ENCODE assay signal across 11 cellular contexts in the genomic region with DNA sequence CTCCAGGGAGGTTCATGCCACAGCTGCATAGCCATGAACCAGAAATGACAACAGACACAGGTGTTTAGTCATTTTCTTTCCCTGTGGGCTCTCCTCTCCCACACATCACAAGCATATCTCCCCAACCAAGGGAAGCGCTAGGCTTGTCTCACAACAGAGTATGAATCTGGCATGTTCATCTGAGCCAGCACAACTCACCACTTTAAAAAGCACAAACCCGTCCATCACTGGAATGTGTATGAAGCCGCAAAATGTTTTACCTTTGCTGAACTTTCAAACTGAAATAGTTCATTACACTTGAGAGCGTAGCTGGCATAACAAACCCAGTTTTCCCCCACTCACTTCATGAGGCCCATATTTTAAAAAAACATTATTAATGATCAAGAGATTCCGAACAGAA. TPM values are rescaled to one million over a fixed set of nuclear protein-coding genes. Genes with fewer than 3 reads are reported as not detected.
A peak's percentile ranks its signal among the peaks of the same experiment; 100 is the strongest.
DNase-seq lines count a peak whose midpoint lies in the region; ATAC-seq and TF ChIP-seq lines count a peak whose summit lies in the region.
"Had no signal": no experiment of that assay in that cellular context is flagged by ENCODE, and none has a peak within 500 bp of the region (broad histone marks: within the 10 kb centered on the region; RNA-seq: fewer than 3 reads in every experiment).

No MANE protein-coding gene starts in this region.

- no peaks in the 10 kb centered on the region for H4K20me1 ChIP-seq in osteoblast (ENCODE audit: insufficient read depth, low read length)

- intact Hi-C loops in heart right ventricle (cut with DNase I), result no loop called here
- intact Hi-C loops in testis (cut with DNase I; ENCODE audit: low total_unique reads), result no loop called here

- ATAC-seq in heart right ventricle (peak in 4 of 8 donors; percentile 10 to 40 (median 22)), upper lobe of left lung (ENCODE audit: low FRiP score in 2 of 2) (peak in 1 of 2 donors; percentile 71), HG03159 (IDR thresholded peaks at IDR 0.05; ENCODE audit: unreplicated experiment) (no peak), GM18502 (IDR thresholded peaks at IDR 0.05; ENCODE audit: poor library complexity, unreplicated experiment) (no peak)

- no peak for TF ChIP-seq CTCF in chondrocyte (IDR thresholded peaks at IDR 0.05)
- TF ChIP-seq CTCF in heart right ventricle (IDR thresholded peaks at IDR 0.05), result no peak
- no peak for TF ChIP-seq CTCF in osteoblast (IDR thresholded peaks at IDR 0.05; ENCODE audit: extremely low read depth, low read depth, low read length)
- no peak for TF ChIP-seq CTCF in upper lobe of left lung (IDR thresholded peaks at IDR 0.05)
- TF ChIP-seq CTCF in testis (IDR thresholded peaks at IDR 0.05), result no peak

- peaks cover 76% of the 10 kb centered on the region for H3K4me1 Mint-ChIP-seq in chondrocyte (ENCODE audit: low read depth)

- no peaks in the 10 kb centered on the region for H3K9me3 Mint-ChIP-seq in chondrocyte (ENCODE audit: low read depth)

- TF ChIP-seq EP300 in upper lobe of left lung (IDR thresholded peaks at IDR 0.05), result no peak

- H3K27me3 Mint-ChIP-seq in chondrocyte (ENCODE audit: low read depth), result no peaks in the 10 kb centered on the region

- no peak overlapping the region for H2AFZ ChIP-seq in osteoblast (ENCODE audit: low read length)

- H3K9me3 ChIP-seq in heart right ventricle (no peaks in the 10 kb centered on the region), osteoblast (ENCODE audit: low read depth, low read length) (no peaks in the 10 kb centered on the region), upper lobe of left lung (no peaks in the 10 kb centered on the region), testis (no peaks in the 10 kb centered on the region)
- H3K9me3 ChIP-seq: SJSA1 had no signal

- H3K27me3 ChIP-seq in heart right ventricle, result no peaks in the 10 kb centered on the region
- H3K27me3 ChIP-seq in osteoblast (ENCODE audit: insufficient read depth, low read length), result no peaks in the 10 kb centered on the region
- no peaks in the 10 kb centered on the region for H3K27me3 ChIP-seq in upper lobe of left lung
- H3K27me3 ChIP-seq in testis, result no peaks in the 10 kb centered on the region
- H3K27me3 ChIP-seq: SJSA1 had no signal

- WGBS in heart right ventricle, 2 donors, result 32 to 47% methylated on average over 5 of the region's 5 CpGs
- WGBS in upper lobe of left lung, 2 donors, result 49 to 64% methylated on average over 5 of the region's 5 CpGs
- WGBS in testis, 2 donors, result 67 to 72% methylated on average over 5 of the region's 5 CpGs

- no peak overlapping the region for H3K4me3 Mint-ChIP-seq in chondrocyte (ENCODE audit: unreplicated experiment)

- H3K4me1 ChIP-seq in heart right ventricle (peaks cover 16 to 82% (median 72%) of the 10 kb centered on the region in 9 donors), osteoblast (ENCODE audit: insufficient read depth, low read length) (peaks cover 58% of the 10 kb centered on the region), upper lobe of left lung (peaks cover 0 to 6% (median 2%) of the 10 kb centered on the region in 4 donors), testis (peaks cover 11% of the 10 kb centered on the region)

- DNase-seq in chondrocyte (ENCODE audit: low spot score), result no peak
- DNase-seq in heart right ventricle, result no peak
- DNase-seq in osteoblast (ENCODE audit: insufficient read length, low spot score, missing footprints), result peak; percentile 76
- no peak for DNase-seq in upper lobe of left lung
- DNase-seq in testis, result no peak
- DNase-seq: activated naive CD4-positive, alpha-beta T cell; stimulated activated CD4-positive, alpha-beta T cell treated with anti-CD3 and anti-CD28 coated beads, Interleukin-2, amount 100 ng/mL, for 24 hours had no signal

- peaks cover 7% of the 10 kb centered on the region for H3K36me3 Mint-ChIP-seq in chondrocyte (ENCODE audit: low read depth)

- H3K4me2 ChIP-seq in osteoblast (ENCODE audit: insufficient read depth, low read length), result no peak overlapping the region

- H3K36me3 ChIP-seq in heart right ventricle (peaks cover 0 to 43% (median 6%) of the 10 kb centered on the region in 9 donors), osteoblast (ENCODE audit: insufficient read depth, low read length) (peaks cover 12% of the 10 kb centered on the region), upper lobe of left lung (no peaks in the 10 kb centered on the region), testis (ENCODE audit: low read depth, missing control alignments) (no peaks in the 10 kb centered on the region)

- H3K27ac ChIP-seq in heart right ventricle, result peak overlapping the region in 9 of 10 donors; percentile 54 to 84 (median 69)
- peak overlapping the region; percentile 84 for H3K27ac ChIP-seq in osteoblast (ENCODE audit: low read depth, low read length)
- H3K27ac ChIP-seq in upper lobe of left lung, result peak overlapping the region in 3 of 4 donors; percentile 27 to 60 (median 30)
- peak overlapping the region in 1 of 2 donors; percentile 28 for H3K27ac ChIP-seq in testis
- H3K27ac ChIP-seq: epithelial cell of prostate had no signal

- H3K4me3 ChIP-seq in heart right ventricle (peak overlapping the region in 2 of 10 donors; percentile 1 to 11), osteoblast (ENCODE audit: insufficient read depth, low read length) (no peak overlapping the region), upper lobe of left lung (no peak overlapping the region), testis (no peak overlapping the region)
- H3K4me3 ChIP-seq: SJSA1 had no signal

- H3K79me2 ChIP-seq in osteoblast (ENCODE audit: insufficient read depth, low read length), result peaks cover 48% of the 10 kb centered on the region

- TF ChIP-seq POLR2A in upper lobe of left lung (IDR thresholded peaks at IDR 0.05) (no peak), testis (IDR thresholded peaks at IDR 0.05) (no peak)

- peak overlapping the region; percentile 91 for H3K27ac Mint-ChIP-seq in chondrocyte (ENCODE audit: unreplicated experiment)

RNA-seq across cellular contexts. Expression of a gene that starts 15.9 kb away (rescaled TPM):
- 49.4 to 67.8 TPM (median 51.6 TPM) in 3 replicates for total RNA-seq in chondrocyte
- 10 to 100 TPM; 26.6 to 66.0 (median 39.2) TPM for total RNA-seq in heart right ventricle
- 10 to 100 TPM; 15.1 to 29.8 TPM for polyA plus RNA-seq in heart right ventricle
- 138 and 141 TPM in 2 replicates for total RNA-seq in osteoblast
- total RNA-seq in upper lobe of left lung, result 10 to 100 TPM in 2 of 6 donors, 1 to 10 TPM in 4; 4.9 to 33.5 (median 8.3) TPM
- total RNA-seq in testis, result 1 to 10 TPM; 5.3 to 8.1 TPM
- polyA plus RNA-seq in testis (ENCODE audit: insufficient read depth, low read depth, low replicate concordance), result 10.6 TPM
